1 cellular context compared by ENCODE assay signal in the genomic region with DNA sequence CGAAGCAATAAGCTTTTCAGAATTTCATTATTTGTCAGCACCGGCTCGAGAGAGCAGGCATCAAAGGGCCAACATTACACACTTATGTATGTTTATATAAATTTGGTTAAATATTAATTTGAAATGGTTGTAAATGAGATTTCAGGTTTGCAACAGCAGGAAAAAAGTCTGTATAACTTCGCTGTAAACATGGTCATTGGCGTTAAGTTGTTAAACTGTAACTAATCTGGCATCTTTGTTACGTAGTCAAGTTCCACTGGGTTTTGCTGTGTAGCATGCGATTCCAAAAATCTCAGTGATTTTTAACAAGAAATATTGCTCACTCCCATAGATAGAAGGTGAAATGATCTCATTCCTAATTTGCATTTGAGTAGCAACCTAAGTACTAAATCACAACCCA.
A peak's percentile ranks its signal among the peaks of the same experiment; 100 is the strongest.
TF ChIP-seq lines count a peak whose summit lies in the region.

No MANE protein-coding gene starts in this region.

TF ChIP-seq in A549, 52 proteins besides CTCF, POLR2A, EP300 and RAD21 (continued from another document):
- TF ChIP-seq, protein P1, sequence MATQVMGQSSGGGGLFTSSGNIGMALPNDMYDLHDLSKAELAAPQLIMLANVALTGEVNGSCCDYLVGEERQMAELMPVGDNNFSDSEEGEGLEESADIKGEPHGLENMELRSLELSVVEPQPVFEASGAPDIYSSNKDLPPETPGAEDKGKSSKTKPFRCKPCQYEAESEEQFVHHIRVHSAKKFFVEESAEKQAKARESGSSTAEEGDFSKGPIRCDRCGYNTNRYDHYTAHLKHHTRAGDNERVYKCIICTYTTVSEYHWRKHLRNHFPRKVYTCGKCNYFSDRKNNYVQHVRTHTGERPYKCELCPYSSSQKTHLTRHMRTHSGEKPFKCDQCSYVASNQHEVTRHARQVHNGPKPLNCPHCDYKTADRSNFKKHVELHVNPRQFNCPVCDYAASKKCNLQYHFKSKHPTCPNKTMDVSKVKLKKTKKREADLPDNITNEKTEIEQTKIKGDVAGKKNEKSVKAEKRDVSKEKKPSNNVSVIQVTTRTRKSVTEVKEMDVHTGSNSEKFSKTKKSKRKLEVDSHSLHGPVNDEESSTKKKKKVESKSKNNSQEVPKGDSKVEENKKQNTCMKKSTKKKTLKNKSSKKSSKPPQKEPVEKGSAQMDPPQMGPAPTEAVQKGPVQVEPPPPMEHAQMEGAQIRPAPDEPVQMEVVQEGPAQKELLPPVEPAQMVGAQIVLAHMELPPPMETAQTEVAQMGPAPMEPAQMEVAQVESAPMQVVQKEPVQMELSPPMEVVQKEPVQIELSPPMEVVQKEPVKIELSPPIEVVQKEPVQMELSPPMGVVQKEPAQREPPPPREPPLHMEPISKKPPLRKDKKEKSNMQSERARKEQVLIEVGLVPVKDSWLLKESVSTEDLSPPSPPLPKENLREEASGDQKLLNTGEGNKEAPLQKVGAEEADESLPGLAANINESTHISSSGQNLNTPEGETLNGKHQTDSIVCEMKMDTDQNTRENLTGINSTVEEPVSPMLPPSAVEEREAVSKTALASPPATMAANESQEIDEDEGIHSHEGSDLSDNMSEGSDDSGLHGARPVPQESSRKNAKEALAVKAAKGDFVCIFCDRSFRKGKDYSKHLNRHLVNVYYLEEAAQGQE (IDR thresholded peaks at IDR 0.05), result no peak
- TF ChIP-seq MAFK (IDR thresholded peaks at IDR 0.05; ENCODE audit: partially characterized antibody) (no peak), ZSCAN20 (CRISPR knock-in tag; IDR thresholded peaks at IDR 0.05) (no peak), POLR2AphosphoS2 (conservative IDR thresholded peaks at IDR 0.05; ENCODE audit: low read length) (no peak), RCOR1 (IDR thresholded peaks at IDR 0.05; ENCODE audit: low read depth, low read length) (no peak), NR3C1 (IDR thresholded peaks at IDR 0.05) (no peak), JUNB (IDR thresholded peaks at IDR 0.05) (peak; percentile 40; the same call in 1 of the 2 replicates), PHF8 (IDR thresholded peaks at IDR 0.05; ENCODE audit: borderline replicate concordance, low read depth) (no peak), CBX8 (IDR thresholded peaks at IDR 0.05) (no peak), NFE2L2 (conservative IDR thresholded peaks at IDR 0.05; ENCODE audit: low read length) (no peak), SMC3 (IDR thresholded peaks at IDR 0.05) (0 out of 3 replicates have a peak, but pooled peaks have one; percentile 12), CHD4 (IDR thresholded peaks at IDR 0.05; ENCODE audit: borderline replicate concordance) (no peak), HOXA7 (CRISPR knock-in tag; IDR thresholded peaks at IDR 0.05) (no peak), HEYL (CRISPR knock-in tag; IDR thresholded peaks at IDR 0.05) (no peak), EHMT2 (IDR thresholded peaks at IDR 0.05; ENCODE audit: low read depth) (no peak)
- TF ChIP-seq, protein P2, sequence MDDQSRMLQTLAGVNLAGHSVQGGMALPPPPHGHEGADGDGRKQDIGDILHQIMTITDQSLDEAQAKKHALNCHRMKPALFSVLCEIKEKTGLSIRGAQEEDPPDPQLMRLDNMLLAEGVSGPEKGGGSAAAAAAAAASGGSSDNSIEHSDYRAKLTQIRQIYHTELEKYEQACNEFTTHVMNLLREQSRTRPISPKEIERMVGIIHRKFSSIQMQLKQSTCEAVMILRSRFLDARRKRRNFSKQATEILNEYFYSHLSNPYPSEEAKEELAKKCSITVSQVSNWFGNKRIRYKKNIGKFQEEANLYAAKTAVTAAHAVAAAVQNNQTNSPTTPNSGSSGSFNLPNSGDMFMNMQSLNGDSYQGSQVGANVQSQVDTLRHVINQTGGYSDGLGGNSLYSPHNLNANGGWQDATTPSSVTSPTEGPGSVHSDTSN (IDR thresholded peaks at IDR 0.05), result peak; percentile 25; the same call in 1 of the 2 replicates
- TF ChIP-seq, protein P3, sequence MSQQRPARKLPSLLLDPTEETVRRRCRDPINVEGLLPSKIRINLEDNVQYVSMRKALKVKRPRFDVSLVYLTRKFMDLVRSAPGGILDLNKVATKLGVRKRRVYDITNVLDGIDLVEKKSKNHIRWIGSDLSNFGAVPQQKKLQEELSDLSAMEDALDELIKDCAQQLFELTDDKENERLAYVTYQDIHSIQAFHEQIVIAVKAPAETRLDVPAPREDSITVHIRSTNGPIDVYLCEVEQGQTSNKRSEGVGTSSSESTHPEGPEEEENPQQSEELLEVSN (IDR thresholded peaks at IDR 0.05; ENCODE audit: borderline replicate concordance, low read depth), result no peak
